In genomic region chr1:29356663-29357062, GRCh38 we compare ENCODE assay signal across 28 cellular contexts.
DNase-seq lines count a peak whose midpoint lies in the region; ATAC-seq and TF ChIP-seq lines count a peak whose summit lies in the region.
"Had no signal": no experiment of that assay in that cellular context is flagged by ENCODE, and none has a peak within 500 bp of the region (broad histone marks: within the 10 kb centered on the region; RNA-seq: fewer than 3 reads in every experiment).

No MANE protein-coding gene starts in this region.

- H3K27ac ChIP-seq in HCT116 (ENCODE audit: low read depth, low read length) = no peak overlapping the region
- H3K27ac ChIP-seq: 22Rv1, brain microvascular endothelial cell, HL-60, pancreas, SK-N-MC, thyroid gland had no signal

- no peak overlapping the region for H3K9ac ChIP-seq in HCT116 (ENCODE audit: low read length)

- H3K9me2 ChIP-seq in HCT116 (ENCODE audit: insufficient read depth) = no peaks in the 10 kb centered on the region

- no peaks in the 10 kb centered on the region for H3K4me1 Mint-ChIP-seq in activated T-helper 17 cell treated with anti-CD3 and anti-CD28 coated beads, Interleukin-2, amount 50 U/mL, for 72 hours

- no peak for TF ChIP-seq POLR2A in HCT116 (IDR thresholded peaks at IDR 0.05; ENCODE audit: borderline replicate concordance, extremely low read depth, insufficient read depth, insufficient read length)

- RAD21 ChIA-PET in HCT116 (lab: Charles Lee; ENCODE audit: low non-redundant PET in 1 of 2, low total read pairs in 2 of 2, uncharacterized antibody in 2 of 2, unreplicated experiment in 2 of 2) = interaction anchor here in 1 of 2 experiments (0.7 kb wide), 1 partner anchor 74 kb away, joined by 5 read pairs; no protein-coding TSS in a partner anchor

- CTCF ChIA-PET in HCT116 (lab: Charles Lee) = interaction anchor here (1.2 kb wide), 1 partner anchor 15 kb away, joined by 5 read pairs; no protein-coding TSS in a partner anchor

- intact Hi-C loops in HCT116 (cut with micrococcal nuclease) (no loop called here), left colon (cut with DNase I, micrococcal nuclease) (no loop called here)

- POLR2A ChIA-PET in HCT116 (lab: Charles Lee) = interaction anchor here (0.6 to 1.3 kb wide), 2 partner anchors 19 to 1019 kb away, joined by 3 to 4 read pairs; no protein-coding TSS in a partner anchor

- H3K9me3 ChIP-seq in HCT116 (ENCODE audit: control insufficient read depth in 1 of 2, insufficient read depth in 1 of 2, low read depth in 1 of 2, low read length in 2 of 2) = no peaks in the 10 kb centered on the region
- H3K9me3 ChIP-seq: pancreas, thyroid gland had no signal

- peak overlapping the region; percentile 26 for H3K4me2 ChIP-seq in HCT116 (ENCODE audit: low read length)

- 0 out of 2 replicates have a peak, but pooled peaks cover 3% of the 10 kb centered on the region for H3K27me3 ChIP-seq in HCT116 (ENCODE audit: insufficient read depth, low read length)
- H3K27me3 ChIP-seq: brain microvascular endothelial cell, pancreas, thyroid gland had no signal

- H3K4me3 Mint-ChIP-seq in activated T-helper 17 cell treated with anti-CD3 and anti-CD28 coated beads, Interleukin-2, amount 50 U/mL, for 72 hours = no peak overlapping the region
- H3K4me3 Mint-ChIP-seq: CD4-positive, alpha-beta T cell; nephron progenitor cell; T-helper 1 cell treated with Interleukin-12 subunit alpha and Interleukin-12 subunit beta and Interleukin-4 antibody, amounts not matched to agents 30 μg/mL and 1 μg/mL, for 36 hours had no signal

- H3K9me3 Mint-ChIP-seq in activated T-helper 17 cell treated with anti-CD3 and anti-CD28 coated beads, Interleukin-2, amount 50 U/mL, for 72 hours = no peaks in the 10 kb centered on the region
- H3K9me3 Mint-ChIP-seq: CD4-positive, alpha-beta T cell; nephron progenitor cell; T-helper 1 cell treated with Interleukin-12 subunit alpha and Interleukin-12 subunit beta and Interleukin-4 antibody, amounts not matched to agents 30 μg/mL and 1 μg/mL, for 36 hours had no signal

- TF ChIP-seq RAD21 in HCT116 (IDR thresholded peaks at IDR 0.05; ENCODE audit: low read depth) = no peak

- BruUV-seq in HCT116 (replicated peaks; lab: Mats Ljungman, UMichigan) = no TSS peak

- no peak overlapping the region for H3K27ac Mint-ChIP-seq in activated T-helper 17 cell treated with anti-CD3 and anti-CD28 coated beads, Interleukin-2, amount 50 U/mL, for 72 hours
- H3K27ac Mint-ChIP-seq: CD4-positive, alpha-beta T cell; nephron progenitor cell; T-helper 1 cell treated with Interleukin-12 subunit alpha and Interleukin-12 subunit beta and Interleukin-4 antibody, amounts not matched to agents 30 μg/mL and 1 μg/mL, for 36 hours had no signal

- H3K79me2 ChIP-seq in HCT116 (ENCODE audit: insufficient read depth, low read length) = no peaks in the 10 kb centered on the region

- no peak for TF ChIP-seq CTCF in HCT116 (IDR thresholded peaks at IDR 0.05 in 2 of 3, conservative IDR thresholded peaks at IDR 0.05 in 1 of 3; ENCODE audit: borderline replicate concordance in 1 of 3, insufficient read depth in 1 of 3, low read depth in 2 of 3, low read length in 2 of 3)

- peaks cover 36% of the 10 kb centered on the region for H3K27me3 Mint-ChIP-seq in activated T-helper 17 cell treated with anti-CD3 and anti-CD28 coated beads, Interleukin-2, amount 50 U/mL, for 72 hours

- no peak overlapping the region for H3K4me3 ChIP-seq in HCT116 (replicated peaks in 1 of 2; ENCODE audit: low read depth in 1 of 2, low read length in 2 of 2)
- H3K4me3 ChIP-seq: pancreas, SK-N-MC, thyroid gland had no signal

- DNase-seq in DMS53 (lab: John Stamatoyannopoulos, UW) (peak; percentile 17), DMS53 treated with DMSO at 0.1 percent for 48 hours (lab: John Stamatoyannopoulos, UW; ENCODE audit: unreplicated experiment) (no peak), HCT116 (ENCODE audit: low read depth, low spot score) (no peak), left colon (peak in 1 of 2 donors; percentile 36), NCI-H1417 treated with DMSO at 0.1 percent for 48 hours (lab: John Stamatoyannopoulos, UW) (no peak)
- DNase-seq: activated naive CD4-positive, alpha-beta T cell treated with Interleukin-2 at 50 U/mL for 16 hours; activated T-cell treated with anti-CD3 and anti-CD28 coated beads, Interleukin-2, amount 50 U/mL, for 48 hours; brain microvascular endothelial cell; CD4-positive, alpha-beta T cell; DMS 273 treated with DMSO at 0.1 percent for 48 hours; effector CD8-positive, alpha-beta T cell; foreskin fibroblast; GOT3; NCI-H1092; NCI-H2029; NCI-H446 treated with DMSO at 0.1 percent for 48 hours; nephron progenitor cell; pancreas; stimulated activated CD4-positive, alpha-beta T cell treated with anti-CD3 and anti-CD28 coated beads, Interleukin-12 subunit alpha, Interleukin-12 subunit beta, amount 100 ng/mL, for 4 hours; stimulated activated naive CD4-positive, alpha-beta T cell treated with Interleukin-2 at 50 U/mL for 16 hours; thyroid gland had no signal

- H3K36me3 Mint-ChIP-seq in activated T-helper 17 cell treated with anti-CD3 and anti-CD28 coated beads, Interleukin-2, amount 50 U/mL, for 72 hours (ENCODE audit: low read depth) = no peaks in the 10 kb centered on the region

- H3K4me1 ChIP-seq in HCT116 (ENCODE audit: control insufficient read depth in 1 of 2, insufficient read depth in 2 of 2, low read length in 2 of 2) = peaks cover 0 to 11% of the 10 kb centered on the region in 2 experiments; a peak in 1 of 4 replicates
- H3K4me1 ChIP-seq: pancreas, thyroid gland had no signal

- H3K36me3 ChIP-seq in HCT116 (ENCODE audit: control insufficient read depth in 1 of 2, insufficient read depth in 2 of 2, low read length in 2 of 2) = no peaks in the 10 kb centered on the region
- H3K36me3 ChIP-seq: brain microvascular endothelial cell, pancreas, thyroid gland had no signal

- no peak overlapping the region for H2AFZ ChIP-seq in HCT116 (ENCODE audit: low read depth, low read length, poor library complexity, severe bottlenecking)

- no peaks in the 10 kb centered on the region for H4K20me1 ChIP-seq in HCT116 (ENCODE audit: insufficient read depth)

- ATAC-seq in HCT116 (peak; percentile 100), left colon (peak; percentile 79), GM18861 (IDR thresholded peaks at IDR 0.05; ENCODE audit: unreplicated experiment) (no peak), HG03520 (IDR thresholded peaks at IDR 0.05; ENCODE audit: unreplicated experiment) (no peak)
- peak; percentile 31 for ATAC-seq in activated T-helper 17 cell treated with anti-CD3 and anti-CD28 coated beads, Interleukin-2, amount 50 U/mL, for 72 hours (replicated peaks)

TF ChIP-seq in HCT116, 20 proteins besides CTCF, POLR2A, EP300 and RAD21:
- TF ChIP-seq TCF7L2 (IDR thresholded peaks at IDR 0.05; ENCODE audit: borderline replicate concordance, extremely low read depth, insufficient read depth, insufficient read length) (no peak), ZBTB33 (IDR thresholded peaks at IDR 0.05; ENCODE audit: extremely low read depth, insufficient replicate concordance, low read length) (no peak), SP1 (IDR thresholded peaks at IDR 0.05; ENCODE audit: low read depth) (0 out of 2 replicates have a peak, but pooled peaks have one; percentile 24)

Comparison
In these comparisons a context has a peak if more than half of its experiments do, and no peak if none do; other contexts are left out.
1. ATAC-seq: peak in HCT116 (single experiment), activated T-helper 17 cell treated with anti-CD3 and anti-CD28 coated beads, Interleukin-2, amount 50 U/mL, for 72 hours (single experiment) and left colon (single experiment); none in GM18861 (single experiment) and HG03520 (single experiment).